Comparison of ENCODE assay signal across 21 cellular contexts in genomic region chr4:121168446-121168845, GRCh38. TPM values are rescaled to one million over a fixed set of nuclear protein-coding genes. Genes with fewer than 3 reads are reported as not detected.
DNase-seq lines count a peak whose midpoint lies in the region; ATAC-seq and TF ChIP-seq lines count a peak whose summit lies in the region.
"Had no signal": no experiment of that assay in that cellular context is flagged by ENCODE, and none has a peak within 500 bp of the region (broad histone marks: within the 10 kb centered on the region; RNA-seq: fewer than 3 reads in every experiment).

No MANE protein-coding gene starts in this region.

- TF ChIP-seq EP300 in transverse colon (IDR thresholded peaks at IDR 0.05; ENCODE audit: low read depth): no peak

- WGBS in transverse colon (ENCODE audit: low coverage in 1 of 2), 2 donors: 69 to 71% methylated on average over 1 to 2 of the region's 2 CpGs

- H3K27ac ChIP-seq in transverse colon: no peak overlapping the region
- H3K27ac ChIP-seq: foreskin keratinocyte, Peyer's patch, right lobe of liver, vagina had no signal

- no peak for TF ChIP-seq POLR2A in transverse colon (IDR thresholded peaks at IDR 0.05)

- intact Hi-C loops in transverse colon (cut with DNase I; ENCODE audit: low total_unique reads): no loop called here
- intact Hi-C loops in Right ventricle myocardium superior (cut with DNase I): no loop called here

- peak; percentile 22 for ATAC-seq in GM18520 (IDR thresholded peaks at IDR 0.05; ENCODE audit: unreplicated experiment)
- ATAC-seq in GM21526 (IDR thresholded peaks at IDR 0.05; ENCODE audit: low FRiP score, unreplicated experiment): peak; percentile 43
- peak; percentile 51 for ATAC-seq in HG02938 (IDR thresholded peaks at IDR 0.05; ENCODE audit: unreplicated experiment)
- peak; percentile 35 for ATAC-seq in HG03558 (IDR thresholded peaks at IDR 0.05; ENCODE audit: extremely low read depth, unreplicated experiment)
- no peak for ATAC-seq in Right ventricle myocardium superior (ENCODE audit: poor library complexity)
- ATAC-seq: foreskin keratinocyte; stimulated activated naive CD8-positive, alpha-beta T cell treated with anti-CD3 and anti-CD28 coated beads, Interleukin-15, Interleukin-2, amounts not matched to agents 100 U/mL and 50 U/mL, for 24 hours had no signal

- H3K4me1 ChIP-seq in transverse colon: peaks cover 0 to 4% (median 0%) of the 10 kb centered on the region in 4 donors
- H3K4me1 ChIP-seq: Peyer's patch, right lobe of liver, vagina had no signal

- no peak for TF ChIP-seq CTCF in transverse colon (IDR thresholded peaks at IDR 0.05)

- H3K27me3 ChIP-seq in transverse colon: no peaks in the 10 kb centered on the region
- H3K27me3 ChIP-seq: foreskin keratinocyte, Peyer's patch, right lobe of liver, vagina had no signal

- no peaks in the 10 kb centered on the region for H3K9me3 ChIP-seq in transverse colon
- H3K9me3 ChIP-seq: Peyer's patch, right lobe of liver, vagina had no signal

- no peak for DNase-seq in transverse colon
- no peak for DNase-seq in DMS53 (lab: John Stamatoyannopoulos, UW)
- DNase-seq in NCI-H1417 treated with DMSO at 0.1 percent for 48 hours (lab: John Stamatoyannopoulos, UW): no peak
- DNase-seq in Right ventricle myocardium superior: no peak
- DNase-seq: activated B cell treated with CpG ODN at 0.5 μM for 24 hours; activated naive CD4-positive, alpha-beta T cell treated with Interleukin-2 at 50 U/mL for 16 hours; foreskin keratinocyte; H9; mammary epithelial cell; NCI-H524; Peyer's patch; stimulated activated CD4-positive, alpha-beta T cell treated with anti-CD3 and anti-CD28 coated beads, Interleukin-4, amount 100 ng/mL, for 4 hours; stimulated activated naive CD8-positive, alpha-beta T cell treated with anti-CD3 and anti-CD28 coated beads, Interleukin-15, Interleukin-2, amounts not matched to agents 100 U/mL and 50 U/mL, for 24 hours; SW 1271 had no signal

- no peak overlapping the region for H3K4me3 ChIP-seq in transverse colon
- H3K4me3 ChIP-seq: Peyer's patch, right lobe of liver, vagina had no signal

- in situ Hi-C loops in transverse colon (cut with MboI; ENCODE audit: low pct_ligation_motif_present in 1 of 4, low pct_unique_long_range_greater_than_20kb in 1 of 4, low sequenced_read_pairs in 3 of 4): no loop called here

- H3K36me3 ChIP-seq in transverse colon: no peaks in the 10 kb centered on the region
- H3K36me3 ChIP-seq: Peyer's patch, right lobe of liver, vagina had no signal

RNA-seq across cellular contexts. Expression of gene TNIP3, which starts 4.3 kb away (rescaled TPM):
- total RNA-seq in transverse colon (1 to 10 TPM in 1 of 4 donors, under 1 TPM in 2, not detected in 1; 0.41 to 1.8 (median 0.79) TPM), Right ventricle myocardium superior (not detected)
- total RNA-seq: activated B cell treated with CpG ODN at 0.5 μM for 24 hours, H9, mammary epithelial cell, neural crest cell, vagina had no signal
